ENCODE assay signal across 19 cellular contexts in genomic region chr11:40289370-40289769, GRCh38.
DNase-seq lines count a peak whose midpoint lies in the region; ATAC-seq and TF ChIP-seq lines count a peak whose summit lies in the region.
"Had no signal": no experiment of that assay in that cellular context is flagged by ENCODE, and none has a peak within 500 bp of the region (broad histone marks: within the 10 kb centered on the region; RNA-seq: fewer than 3 reads in every experiment).

No MANE protein-coding gene starts in this region.

- WGBS in tibial nerve, 2 donors: 38 to 52% methylated on average over 2 of the region's 2 CpGs
- WGBS in right lobe of liver (ENCODE audit: insufficient coverage, low coverage, low lambda C conversion rate, missing lambda C conversion rate): 63% methylated on average over 2 of the region's 2 CpGs

- no peak for TF ChIP-seq RAD21 in neural cell (conservative IDR thresholded peaks at IDR 0.05)

- H3K9me3 Mint-ChIP-seq in GM23338 (no peaks in the 10 kb centered on the region; the same call in 2 of the 3 replicates), chondrocyte (ENCODE audit: low read depth) (no peaks in the 10 kb centered on the region)
- peaks cover 8% of the 10 kb centered on the region for H3K9me3 Mint-ChIP-seq in activated naive CD8-positive, alpha-beta T cell treated with anti-CD3 and anti-CD28 coated beads, Interleukin-2, amount 50 U/mL, for 24 hours

- TF ChIP-seq EP300 in neural cell (conservative IDR thresholded peaks at IDR 0.05; ENCODE audit: poor library complexity, severe bottlenecking) (no peak), tibial nerve (IDR thresholded peaks at IDR 0.05) (no peak)

- no peak for TF ChIP-seq CTCF in GM23338 (conservative IDR thresholded peaks at IDR 0.05; ENCODE audit: low read depth in 2 of 2)
- TF ChIP-seq CTCF in dorsolateral prefrontal cortex (IDR thresholded peaks at IDR 0.05 in 54 of 56, conservative IDR thresholded peaks at IDR 0.05 in 2 of 56; ENCODE audit: low read depth in 1 of 56, partially characterized antibody in 56 of 56): no peak
- TF ChIP-seq CTCF in neural cell (IDR thresholded peaks at IDR 0.05; ENCODE audit: poor library complexity, severe bottlenecking): no peak
- TF ChIP-seq CTCF in tibial nerve (IDR thresholded peaks at IDR 0.05): no peak
- no peak for TF ChIP-seq CTCF in chondrocyte (IDR thresholded peaks at IDR 0.05)
- TF ChIP-seq CTCF in right lobe of liver (IDR thresholded peaks at IDR 0.05): no peak

- ATAC-seq in GM23338: no peak
- ATAC-seq in activated naive CD8-positive, alpha-beta T cell treated with anti-CD3 and anti-CD28 coated beads, Interleukin-2, amount 50 U/mL, for 24 hours: no peak
- ATAC-seq in right lobe of liver: no peak

- H3K27me3 Mint-ChIP-seq in GM23338 (ENCODE audit: insufficient read depth, low read depth, poor library complexity) (peaks cover 38% of the 10 kb centered on the region), chondrocyte (ENCODE audit: low read depth) (peaks cover 18% of the 10 kb centered on the region)
- peaks cover 21% of the 10 kb centered on the region for H3K27me3 Mint-ChIP-seq in activated naive CD8-positive, alpha-beta T cell treated with anti-CD3 and anti-CD28 coated beads, Interleukin-2, amount 50 U/mL, for 24 hours

- H3K4me3 Mint-ChIP-seq in GM23338 (no peak overlapping the region), chondrocyte (ENCODE audit: unreplicated experiment) (no peak overlapping the region)
- H3K4me3 Mint-ChIP-seq in activated naive CD8-positive, alpha-beta T cell treated with anti-CD3 and anti-CD28 coated beads, Interleukin-2, amount 50 U/mL, for 24 hours: no peak overlapping the region
- H3K4me3 Mint-ChIP-seq: B cell had no signal

- H4K20me1 ChIP-seq in GM23338 (replicated peaks; ENCODE audit: insufficient read depth) (peaks cover 4% of the 10 kb centered on the region; the same call in 1 of the 2 replicates), neural cell (ENCODE audit: insufficient read depth) (no peaks in the 10 kb centered on the region)

- DNase-seq in GM23338 (ENCODE audit: low spot score) (peak; percentile 11), dorsolateral prefrontal cortex (no peak), tibial nerve (ENCODE audit: low spot score in 2 of 2) (no peak), chondrocyte (ENCODE audit: low spot score) (no peak), right lobe of liver (no peak)
- DNase-seq in activated naive CD8-positive, alpha-beta T cell treated with anti-CD3 and anti-CD28 coated beads, Interleukin-2, amount 50 U/mL, for 24 hours: no peak
- DNase-seq: GF-D8, Karpas-422, NCI-H1417 treated with DMSO at 0.1 percent for 48 hours, NCI-H187 treated with DMSO at 0.1 percent for 48 hours, NCI-H2107, NCI-H446 treated with DMSO at 0.1 percent for 48 hours, NCI-H526 treated with DMSO at 0.1 percent for 48 hours, PC-9, SHP77 treated with DMSO at 0.1 percent for 48 hours, SK-N-SH had no signal

- TF ChIP-seq POLR2A in tibial nerve (IDR thresholded peaks at IDR 0.05) (no peak), right lobe of liver (IDR thresholded peaks at IDR 0.05) (no peak)

- H3K27ac ChIP-seq in GM23338 (ENCODE audit: low read depth) (no peak overlapping the region), dorsolateral prefrontal cortex (peak overlapping the region in 44 of 59 donors; percentile 1 to 98 (median 95)), neural cell (ENCODE audit: low read length) (no peak overlapping the region), tibial nerve (peak overlapping the region in 3 of 4 donors; percentile 25 to 94 (median 88)), right lobe of liver (no peak overlapping the region)
- H3K27ac ChIP-seq: PC-9, RWPE1 had no signal

- no peaks in the 10 kb centered on the region for H3K9me3 ChIP-seq in neural cell (ENCODE audit: low read length)
- H3K9me3 ChIP-seq in tibial nerve: no peaks in the 10 kb centered on the region
- H3K9me3 ChIP-seq in right lobe of liver: no peaks in the 10 kb centered on the region
- H3K9me3 ChIP-seq: SK-N-SH had no signal

- H3K4me3 ChIP-seq in GM23338 (no peak overlapping the region), dorsolateral prefrontal cortex (peak overlapping the region; percentile 53 to 95 (median 79)), neural cell (ENCODE audit: low read length) (peak overlapping the region; percentile 78), tibial nerve (peak overlapping the region in 3 of 4 donors; percentile 10 to 74 (median 56)), right lobe of liver (no peak overlapping the region)
- H3K4me3 ChIP-seq: PC-9 had no signal

- intact Hi-C loops in dorsolateral prefrontal cortex (cut with DNase I) (no loop called here), right lobe of liver (cut with DNase I) (no loop called here)

- no peaks in the 10 kb centered on the region for H3K36me3 Mint-ChIP-seq in GM23338 (ENCODE audit: low read depth)
- H3K36me3 Mint-ChIP-seq in chondrocyte (ENCODE audit: low read depth): no peaks in the 10 kb centered on the region
- H3K36me3 Mint-ChIP-seq in activated naive CD8-positive, alpha-beta T cell treated with anti-CD3 and anti-CD28 coated beads, Interleukin-2, amount 50 U/mL, for 24 hours (ENCODE audit: low read depth): no peaks in the 10 kb centered on the region

- H3K4me1 Mint-ChIP-seq in GM23338 (peaks cover 39% of the 10 kb centered on the region), chondrocyte (ENCODE audit: low read depth) (peaks cover 38% of the 10 kb centered on the region)
- peaks cover 6% of the 10 kb centered on the region for H3K4me1 Mint-ChIP-seq in activated naive CD8-positive, alpha-beta T cell treated with anti-CD3 and anti-CD28 coated beads, Interleukin-2, amount 50 U/mL, for 24 hours

- no peak overlapping the region for H3K9ac ChIP-seq in neural cell (ENCODE audit: low read length)
- H3K9ac ChIP-seq: SK-N-SH had no signal

- H3K27ac Mint-ChIP-seq in GM23338: no peak overlapping the region
- no peak overlapping the region for H3K27ac Mint-ChIP-seq in chondrocyte (ENCODE audit: unreplicated experiment)
- H3K27ac Mint-ChIP-seq in activated naive CD8-positive, alpha-beta T cell treated with anti-CD3 and anti-CD28 coated beads, Interleukin-2, amount 50 U/mL, for 24 hours: no peak overlapping the region
- H3K27ac Mint-ChIP-seq: B cell had no signal

- no peak overlapping the region for H2AFZ ChIP-seq in GM23338
- H2AFZ ChIP-seq in neural cell (ENCODE audit: low read depth, low read length): no peak overlapping the region
- H2AFZ ChIP-seq: PC-9 had no signal

- H3K4me1 ChIP-seq in GM23338 (ENCODE audit: insufficient read depth) (peaks cover 44% of the 10 kb centered on the region), tibial nerve (peaks cover 0 to 25% (median 3%) of the 10 kb centered on the region in 4 donors), right lobe of liver (peaks cover 0 to 4% (median 2%) of the 10 kb centered on the region in 4 donors)

- H3K36me3 ChIP-seq in GM23338 (ENCODE audit: insufficient read depth) (no peaks in the 10 kb centered on the region), neural cell (ENCODE audit: insufficient read depth, low read length) (no peaks in the 10 kb centered on the region), tibial nerve (no peaks in the 10 kb centered on the region), right lobe of liver (no peaks in the 10 kb centered on the region)

- peaks cover 55% of the 10 kb centered on the region for H3K27me3 ChIP-seq in GM23338 (ENCODE audit: insufficient read depth)
- H3K27me3 ChIP-seq in dorsolateral prefrontal cortex: no peaks in the 10 kb centered on the region
- no peaks in the 10 kb centered on the region for H3K27me3 ChIP-seq in neural cell (ENCODE audit: insufficient read depth, low read depth, low read length)
- H3K27me3 ChIP-seq in tibial nerve: no peaks in the 10 kb centered on the region
- no peaks in the 10 kb centered on the region for H3K27me3 ChIP-seq in right lobe of liver

- H3K4me2 ChIP-seq in GM23338 (0 out of 2 replicates have a peak overlapping the region, but pooled peaks have one; percentile 31), neural cell (ENCODE audit: low read length) (peak overlapping the region; percentile 93)
- H3K4me2 ChIP-seq: PC-9, SK-N-SH had no signal

- H3F3A ChIP-seq in GM23338 (replicated peaks; ENCODE audit: low read depth): 0 out of 2 replicates have a peak, but pooled peaks cover 2% of the 10 kb centered on the region
- peaks cover 4% of the 10 kb centered on the region for H3F3A ChIP-seq in neural cell (ENCODE audit: insufficient read depth, low read length, poor library complexity, severe bottlenecking)

- H3K79me2 ChIP-seq in GM23338 (replicated peaks; ENCODE audit: insufficient read depth) (no peaks in the 10 kb centered on the region), neural cell (replicated peaks; ENCODE audit: insufficient read depth, low read length) (peaks cover 64% of the 10 kb centered on the region)

- H3K9me2 ChIP-seq in GM23338 (ENCODE audit: insufficient read depth): no peaks in the 10 kb centered on the region
- H3K9me2 ChIP-seq in neural cell (ENCODE audit: insufficient read depth, low read length): no peaks in the 10 kb centered on the region
- H3K9me2 ChIP-seq: SK-N-SH had no signal

TF ChIP-seq in GM23338, 12 proteins besides CTCF, POLR2A, EP300 and RAD21 (continues in another document):
- TF ChIP-seq JUNB (IDR thresholded peaks at IDR 0.05; ENCODE audit: unreplicated experiment) (no peak), ETS1 (IDR thresholded peaks at IDR 0.05) (no peak), CREB1 (CRISPR knock-in tag; IDR thresholded peaks at IDR 0.05; ENCODE audit: low read depth) (no peak)

TF ChIP-seq in neural cell, 6 proteins besides CTCF, POLR2A, EP300 and RAD21 (continues in another document):
- TF ChIP-seq REST (IDR thresholded peaks at IDR 0.05; ENCODE audit: borderline replicate concordance): no peak

Comparison
In these comparisons a context has a peak if more than half of its experiments do, and no peak if none do; other contexts are left out.
1. H3K27ac ChIP-seq: peak in dorsolateral prefrontal cortex (44 of 59) and tibial nerve (3 of 4); none in GM23338 (single experiment), neural cell (single experiment) and right lobe of liver (0 of 3).
2. H3K4me3 ChIP-seq: peak in dorsolateral prefrontal cortex (59 of 59), neural cell (single experiment) and tibial nerve (3 of 4); none in GM23338 (single experiment) and right lobe of liver (0 of 3).